In the genomic region with DNA sequence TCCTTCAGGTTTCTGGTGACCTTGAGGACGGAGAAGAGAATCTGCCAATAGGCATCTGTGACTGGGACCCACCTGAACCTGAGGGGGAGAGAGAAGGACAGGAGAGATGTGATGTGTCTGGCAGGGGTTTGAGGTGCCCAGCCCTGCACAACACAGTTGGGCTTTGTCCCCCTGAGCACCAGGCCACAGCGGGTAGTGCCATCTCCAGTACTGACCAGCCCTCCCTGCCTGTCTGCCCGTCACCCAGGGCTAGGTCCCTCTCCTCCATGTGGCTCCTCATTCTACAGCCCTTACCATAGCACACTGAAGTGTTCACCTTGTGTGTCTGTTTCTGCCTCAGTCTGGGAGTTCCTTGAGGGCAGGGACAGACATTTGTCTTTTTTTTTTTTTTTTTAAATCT, we compare ENCODE assay signal across 19 cellular contexts. TPM values are rescaled to one million over a fixed set of nuclear protein-coding genes. Genes with fewer than 3 reads are reported as not detected.
DNase-seq lines count a peak whose midpoint lies in the region; ATAC-seq, FAIRE-seq and TF ChIP-seq lines count a peak whose summit lies in the region.
"Had no signal": no experiment of that assay in that cellular context is flagged by ENCODE, and none has a peak within 500 bp of the region (broad histone marks: within the 10 kb centered on the region; RNA-seq: fewer than 3 reads in every experiment).

No MANE protein-coding gene starts in this region.

- peaks cover 96% of the 10 kb centered on the region for H3K36me3 Mint-ChIP-seq in activated T-helper 17 cell treated with anti-CD3 and anti-CD28 coated beads, Interleukin-2, amount 50 U/mL, for 72 hours (ENCODE audit: low read depth)
- peaks cover 27% of the 10 kb centered on the region for H3K36me3 Mint-ChIP-seq in natural killer cell treated with Interleukin-12 subunit alpha and Interleukin-12 subunit beta and Interleukin-15 and Interleukin-18, amount 100 ng/mL, for 72 hours
- no peaks in the 10 kb centered on the region for H3K36me3 Mint-ChIP-seq in glutamatergic neuron (ENCODE audit: unreplicated experiment)

- peak overlapping the region; percentile 1 for H3K27ac Mint-ChIP-seq in activated T-helper 17 cell treated with anti-CD3 and anti-CD28 coated beads, Interleukin-2, amount 50 U/mL, for 72 hours
- H3K27ac Mint-ChIP-seq in natural killer cell treated with Interleukin-12 subunit alpha and Interleukin-12 subunit beta and Interleukin-15 and Interleukin-18, amount 100 ng/mL, for 72 hours = peak overlapping the region; percentile 47 to 48
- no peak overlapping the region for H3K27ac Mint-ChIP-seq in glutamatergic neuron (ENCODE audit: unreplicated experiment)

- H3K4me1 Mint-ChIP-seq in activated T-helper 17 cell treated with anti-CD3 and anti-CD28 coated beads, Interleukin-2, amount 50 U/mL, for 72 hours = peaks cover 21% of the 10 kb centered on the region
- H3K4me1 Mint-ChIP-seq in natural killer cell treated with Interleukin-12 subunit alpha and Interleukin-12 subunit beta and Interleukin-15 and Interleukin-18, amount 100 ng/mL, for 72 hours (ENCODE audit: low read depth in 2 of 2) = peaks cover 8 to 14% of the 10 kb centered on the region in 2 donors
- H3K4me1 Mint-ChIP-seq in glutamatergic neuron (ENCODE audit: low read depth, unreplicated experiment) = no peaks in the 10 kb centered on the region

- H3K27me3 Mint-ChIP-seq in activated T-helper 17 cell treated with anti-CD3 and anti-CD28 coated beads, Interleukin-2, amount 50 U/mL, for 72 hours = no peaks in the 10 kb centered on the region
- H3K27me3 Mint-ChIP-seq in natural killer cell treated with Interleukin-12 subunit alpha and Interleukin-12 subunit beta and Interleukin-15 and Interleukin-18, amount 100 ng/mL, for 72 hours = no peaks in the 10 kb centered on the region
- no peaks in the 10 kb centered on the region for H3K27me3 Mint-ChIP-seq in glutamatergic neuron (ENCODE audit: unreplicated experiment)

- FAIRE-seq in D721Med (lab: Jason Lieb, UNC) = no peak
- FAIRE-seq: A549, RCC 7860 had no signal

- peak; percentile 34 for DNase-seq in activated effector memory CD4-positive, alpha-beta T cell treated with anti-CD3 and anti-CD28 coated beads, Interleukin-2, amount 50 U/mL, for 16 hours
- no peak for DNase-seq in activated effector memory CD4-positive, alpha-beta T cell treated with Interleukin-2 at 50 U/mL for 16 hours
- no peak for DNase-seq in natural killer cell treated with Interleukin-12 subunit alpha and Interleukin-12 subunit beta and Interleukin-15 and Interleukin-18, amount 100 ng/mL, for 72 hours (ENCODE audit: low spot score)
- DNase-seq in D721Med (ENCODE audit: insufficient read length, low spot score) (no peak), middle frontal gyrus (ENCODE audit: extremely low spot score, low spot score) (no peak), glutamatergic neuron (no peak)
- DNase-seq: BE2C, DMS79, Karpas-422, MV-4-11, NCI-H1105 treated with DMSO at 0.1 percent for 48 hours, NCI-H1694, NCI-H2081 treated with DMSO at 0.1 percent for 48 hours, NCI-H446, NCI-H526 had no signal

- TF ChIP-seq CTCF in D721Med (IDR thresholded peaks at IDR 0.05; ENCODE audit: insufficient read depth, missing control alignments) (no peak), glutamatergic neuron (IDR thresholded peaks at IDR 0.05; ENCODE audit: partially characterized antibody, unreplicated experiment) (no peak)

- no peaks in the 10 kb centered on the region for H3K9me3 Mint-ChIP-seq in activated T-helper 17 cell treated with anti-CD3 and anti-CD28 coated beads, Interleukin-2, amount 50 U/mL, for 72 hours
- H3K9me3 Mint-ChIP-seq in natural killer cell treated with Interleukin-12 subunit alpha and Interleukin-12 subunit beta and Interleukin-15 and Interleukin-18, amount 100 ng/mL, for 72 hours = peaks cover under 1% of the 10 kb centered on the region
- peaks cover 2% of the 10 kb centered on the region for H3K9me3 Mint-ChIP-seq in glutamatergic neuron (ENCODE audit: unreplicated experiment)

- ATAC-seq in activated T-helper 17 cell treated with anti-CD3 and anti-CD28 coated beads, Interleukin-2, amount 50 U/mL, for 72 hours (replicated peaks) = no peak
- ATAC-seq in natural killer cell treated with Interleukin-12 subunit alpha and Interleukin-12 subunit beta and Interleukin-15 and Interleukin-18, amount 100 ng/mL, for 72 hours = peak in 1 of 2 donors; percentile 27
- ATAC-seq: Right ventricle myocardium inferior had no signal

- H3K4me3 Mint-ChIP-seq in activated T-helper 17 cell treated with anti-CD3 and anti-CD28 coated beads, Interleukin-2, amount 50 U/mL, for 72 hours = no peak overlapping the region
- H3K4me3 Mint-ChIP-seq in natural killer cell treated with Interleukin-12 subunit alpha and Interleukin-12 subunit beta and Interleukin-15 and Interleukin-18, amount 100 ng/mL, for 72 hours = no peak overlapping the region
- no peak overlapping the region for H3K4me3 Mint-ChIP-seq in glutamatergic neuron (ENCODE audit: unreplicated experiment)

RNA-seq across cellular contexts. Expression of a gene that starts 30.8 kb away (rescaled TPM):
- total RNA-seq in activated T-helper 17 cell treated with anti-CD3 and anti-CD28 coated beads, Interleukin-2, amount 50 U/mL, for 72 hours = 100 to 1,000 TPM in 1 of 2 donors, 10 to 100 TPM in 1; 39.9 to 129 TPM
- 10 to 100 TPM; 34.6 to 36.3 TPM for total RNA-seq in natural killer cell treated with Interleukin-12 subunit alpha and Interleukin-12 subunit beta and Interleukin-15 and Interleukin-18, amount 100 ng/mL, for 72 hours
- 69.5 TPM for total RNA-seq in glutamatergic neuron (ENCODE audit: unreplicated experiment)
